ENCODE assay signal across 1 cellular context in genomic region chr6:120395330-120395729, GRCh38.
TF ChIP-seq lines count a peak whose summit lies in the region.

No MANE protein-coding gene starts in this region.

TF ChIP-seq in HepG2, 621 proteins besides CTCF, POLR2A, EP300 and RAD21 (continued from another document):
- TF ChIP-seq KIAA2018 (CRISPR knock-in tag; IDR thresholded peaks at IDR 0.05; ENCODE audit: borderline replicate concordance) (no peak), MAFF (IDR thresholded peaks at IDR 0.05; ENCODE audit: low read depth, low read length) (peak; percentile 71), THAP11 (CRISPR knock-in tag; IDR thresholded peaks at IDR 0.05) (no peak), ZNF496 (CRISPR knock-in tag; IDR thresholded peaks at IDR 0.05; ENCODE audit: insufficient replicate concordance) (no peak), ZNF841 (CRISPR knock-in tag; IDR thresholded peaks at IDR 0.05; ENCODE audit: borderline replicate concordance) (no peak)
